19 cellular contexts compared by ENCODE assay signal in the genomic region with DNA sequence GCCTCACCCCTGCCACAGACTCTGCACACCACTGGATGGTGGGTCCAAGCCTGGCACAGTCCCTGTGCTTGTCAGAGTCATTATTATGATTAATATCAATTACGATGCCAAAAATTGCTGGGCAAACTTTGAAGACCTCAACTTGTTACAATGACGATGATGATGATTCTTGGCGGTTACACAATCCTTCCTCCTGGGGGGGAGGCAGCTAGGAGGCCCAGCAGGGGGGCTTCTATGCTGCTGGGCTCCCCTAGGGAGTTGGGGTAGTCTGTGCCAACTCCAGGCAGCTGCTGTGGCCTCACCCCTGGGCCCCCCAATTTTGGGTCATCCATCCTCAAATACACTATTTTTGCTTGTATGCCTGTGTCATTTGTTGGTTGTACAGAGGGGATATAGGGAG. TPM values are rescaled to one million over a fixed set of nuclear protein-coding genes. Genes with fewer than 3 reads are reported as not detected.
DNase-seq lines count a peak whose midpoint lies in the region; ATAC-seq, FAIRE-seq and TF ChIP-seq lines count a peak whose summit lies in the region.
"Had no signal": no experiment of that assay in that cellular context is flagged by ENCODE, and none has a peak within 500 bp of the region (broad histone marks: within the 10 kb centered on the region; RNA-seq: fewer than 3 reads in every experiment).

No MANE protein-coding gene starts in this region.

- H3K9me3 ChIP-seq in MG63 (no peaks in the 10 kb centered on the region), PC-3 (ENCODE audit: low read length) (no peaks in the 10 kb centered on the region), kidney (ENCODE audit: control insufficient read depth in 1 of 2, low read length in 2 of 2) (no peaks in the 10 kb centered on the region)
- H3K9me3 ChIP-seq: Caco-2, SJCRH30 had no signal

- CTCF ChIA-PET in PC-3 (lab: Charles Lee) = no interaction called here

- POLR2A ChIA-PET in PC-3 (lab: Charles Lee; ENCODE audit: unreplicated experiment) = no interaction called here

- H3K9ac ChIP-seq in PC-3 (ENCODE audit: low read length) = no peak overlapping the region
- H3K9ac ChIP-seq in kidney (ENCODE audit: low read length in 2 of 2) = no peak overlapping the region
- H3K9ac ChIP-seq: GM23248 had no signal

- H3K36me3 ChIP-seq in MG63 (peaks cover 8% of the 10 kb centered on the region), PC-3 (ENCODE audit: low read depth, low read length) (no peaks in the 10 kb centered on the region), kidney (ENCODE audit: control insufficient read depth in 1 of 2, insufficient read depth in 2 of 2, low read length in 2 of 2) (no peaks in the 10 kb centered on the region)
- H3K36me3 ChIP-seq: SJCRH30 had no signal

- no peak overlapping the region for H3K4me2 ChIP-seq in PC-3 (ENCODE audit: low read length)

- no peak for FAIRE-seq in kidney (lab: Jason Lieb, UNC)
- FAIRE-seq: GM12892 had no signal

- no TSS peak for BruUV-seq in PC-3 (replicated peaks; lab: Mats Ljungman, UMichigan)

- DNase-seq in MG63 = peak; percentile 71
- DNase-seq in PC-3 = peak; percentile 15
- DNase-seq in kidney = peak; percentile 25
- DNase-seq in cortex of kidney (lab: John Stamatoyannopoulos, UW) = no peak
- DNase-seq: Caco-2; CD4-positive, CD25-positive, alpha-beta regulatory T cell; DMS153; GM23248; IMR-90; Karpas-422; MM.1S; NCI-H1105; NCI-H1694 treated with DMSO at 0.1 percent for 48 hours; NK-92 treated with Interleukin-12 subunit alpha and Interleukin-12 subunit beta, amount 100 ng/mL, for 24 hours; RPMI8226; SJCRH30; SW 1271 had no signal

- H3K27ac ChIP-seq in PC-3 (ENCODE audit: low read length) (no peak overlapping the region), kidney (ENCODE audit: low read depth in 2 of 2, low read length in 2 of 2) (no peak overlapping the region)
- H3K27ac ChIP-seq: GM23248, SJCRH30 had no signal

- no peaks in the 10 kb centered on the region for H3K27me3 ChIP-seq in MG63
- H3K27me3 ChIP-seq in PC-3 (ENCODE audit: low read length) = no peaks in the 10 kb centered on the region
- H3K27me3 ChIP-seq: SJCRH30 had no signal

- no peaks in the 10 kb centered on the region for H4K20me1 ChIP-seq in PC-3 (ENCODE audit: low read length)

- no peaks in the 10 kb centered on the region for H3K9me2 ChIP-seq in PC-3 (replicated peaks; ENCODE audit: low read length)

- TF ChIP-seq CTCF in PC-3 (conservative IDR thresholded peaks at IDR 0.05; ENCODE audit: low read depth, low read length) (no peak), kidney (IDR thresholded peaks at IDR 0.05; ENCODE audit: borderline replicate concordance, extremely low read depth, insufficient read depth) (no peak)

- intact Hi-C loops in PC-3 (cut with micrococcal nuclease) (no loop called here), kidney (cut with DNase I) (no loop called here)

- peaks cover 28% of the 10 kb centered on the region for H3K4me1 ChIP-seq in PC-3 (ENCODE audit: insufficient read depth, low read length)
- H3K4me1 ChIP-seq in kidney (ENCODE audit: control insufficient read depth in 1 of 2, insufficient read depth in 1 of 2, low read depth in 1 of 2, low read length in 2 of 2) = no peaks in the 10 kb centered on the region
- H3K4me1 ChIP-seq: Caco-2, SJCRH30 had no signal

- no peak overlapping the region for H3K4me3 ChIP-seq in MG63
- no peak overlapping the region for H3K4me3 ChIP-seq in PC-3 (ENCODE audit: low read length)
- no peak overlapping the region for H3K4me3 ChIP-seq in kidney (ENCODE audit: low read length in 2 of 2)
- H3K4me3 ChIP-seq: GM23248, SJCRH30 had no signal

- peaks cover 7% of the 10 kb centered on the region; the same call in 1 of the 2 replicates for H3K79me2 ChIP-seq in PC-3 (ENCODE audit: low read length)

- H2AFZ ChIP-seq in PC-3 (ENCODE audit: low read length) = no peak overlapping the region
- H2AFZ ChIP-seq: GM23248 had no signal

- no peaks in the 10 kb centered on the region for H3F3A ChIP-seq in PC-3 (ENCODE audit: low read length, unreplicated experiment)

- ATAC-seq in PC-3 (no peak), HG02610 (IDR thresholded peaks at IDR 0.05; ENCODE audit: unreplicated experiment) (no peak)

RNA-seq across cellular contexts. Expression of a gene that starts 12.0 kb away (rescaled TPM):
- total RNA-seq in MG63 (2014; rRNA removed; shearing (Covaris generic); ENCODE audit: low replicate concordance) = 11.3 and 12.5 TPM in 2 replicates
- total RNA-seq in PC-3 (2014; rRNA removed) (16.8 and 18.1 TPM in 2 replicates), kidney (3.2 TPM)
- polyA plus RNA-seq in kidney (ENCODE audit: insufficient read depth, low read depth, low replicate concordance) = 1.8 TPM

RNA-seq across cellular contexts. Expression of a gene that starts 20.1 kb away (rescaled TPM):
- total RNA-seq in MG63 (2014; rRNA removed; shearing (Covaris generic); ENCODE audit: low replicate concordance) = 1.2 and 2.7 TPM in 2 replicates
- total RNA-seq in PC-3 (2014; rRNA removed) (7.7 and 11.5 TPM in 2 replicates), kidney (14.0 TPM)
- polyA plus RNA-seq in kidney (ENCODE audit: insufficient read depth, low read depth, low replicate concordance) = 3.6 TPM

RNA-seq across cellular contexts. Expression of a gene that starts 40.6 kb away (rescaled TPM):
- total RNA-seq in MG63 (2014; rRNA removed; shearing (Covaris generic); ENCODE audit: low replicate concordance) = 1.2 TPM in 1 of 2 replicates, not detected in the other
- total RNA-seq in PC-3 (2014; rRNA removed) = 1.7 and 4.2 TPM in 2 replicates
- total RNA-seq in kidney = 71.3 TPM
- polyA plus RNA-seq in kidney (ENCODE audit: insufficient read depth, low read depth, low replicate concordance) = 174 TPM

RNA-seq across cellular contexts. Expression of a gene that starts 47.1 kb away (rescaled TPM):
- total RNA-seq in MG63 (2014; rRNA removed; shearing (Covaris generic); ENCODE audit: low replicate concordance) = 2.4 and 9.3 TPM in 2 replicates
- total RNA-seq in PC-3 (2014; rRNA removed) (10.2 and 15.1 TPM in 2 replicates), kidney (4.0 TPM)
- 3.4 TPM for polyA plus RNA-seq in kidney (ENCODE audit: insufficient read depth, low read depth, low replicate concordance)
- total RNA-seq: SJCRH30 had no signal

RNA-seq across cellular contexts. Expression of a gene that starts 55.8 kb away (rescaled TPM):
- 150 and 165 TPM in 2 replicates for total RNA-seq in MG63 (2014; rRNA removed; shearing (Covaris generic); ENCODE audit: low replicate concordance)
- 105 and 154 TPM in 2 replicates for total RNA-seq in PC-3 (2014; rRNA removed)
- 68.4 TPM for total RNA-seq in kidney
- polyA plus RNA-seq in kidney (ENCODE audit: insufficient read depth, low read depth, low replicate concordance) = 57.0 TPM

Comparison
In these comparisons a context has a peak if more than half of its experiments do, and no peak if none do; other contexts are left out.
1. RNA of a gene that starts 40.6 kb away (total RNA-seq): 71.3 TPM in kidney (single experiment); 1.7 to 4.2 TPM in PC-3 and 1.2 TPM in MG63; every median in the first group is over 10 times any median in the second.